Comparison of ENCODE assay signal across 9 cellular contexts in genomic region chr1:39933956-39934941, GRCh38. TPM values are rescaled to one million over a fixed set of nuclear protein-coding genes. Genes with fewer than 3 reads are reported as not detected.
DNase-seq lines count a peak whose midpoint lies in the region; ATAC-seq, FAIRE-seq and TF ChIP-seq lines count a peak whose summit lies in the region.
"Had no signal": no experiment of that assay in that cellular context is flagged by ENCODE, and none has a peak within 500 bp of the region (broad histone marks: within the 10 kb centered on the region; RNA-seq: fewer than 3 reads in every experiment).

No MANE protein-coding gene starts in this region.

- peak overlapping the region in 1 of 2 donors; percentile 21 for H3K27ac ChIP-seq in thoracic aorta

- no peak for TF ChIP-seq CTCF in thoracic aorta (IDR thresholded peaks at IDR 0.05)

- H3K9me3 ChIP-seq in thoracic aorta, result no peaks in the 10 kb centered on the region

- no peak for FAIRE-seq in HTR-8/SVneo (lab: Jason Lieb, UNC)
- FAIRE-seq: endometrium had no signal

- ATAC-seq in thoracic aorta (ENCODE audit: insufficient number of reproducible peaks, low FRiP score, low read depth), result no peak

- DNase-seq in HTR-8/SVneo (ENCODE audit: insufficient read length, low spot score) (peak; percentile 75), astrocyte of the hippocampus (ENCODE audit: low read depth, low spot score) (peak; percentile 19), kidney glomerular epithelial cell (lab: John Stamatoyannopoulos, UW) (peak; percentile 94), thoracic aorta (ENCODE audit: low spot score) (peak; percentile 37), NCI-H524 (lab: John Stamatoyannopoulos, UW) (no peak), activated T-cell treated with anti-CD3 and anti-CD28 coated beads for 4 hours (no peak)
- DNase-seq in effector CD4-positive, alpha-beta T cell, result no peak
- no peak for DNase-seq in activated CD4-positive, alpha-beta T cell treated with anti-CD3 and anti-CD28 coated beads, Interleukin-2, amount 50 U/mL, for 1 hour

- no peak overlapping the region for H3K4me3 ChIP-seq in thoracic aorta

- H3K27me3 ChIP-seq in thoracic aorta (replicated peaks; ENCODE audit: insufficient read depth), result no peaks in the 10 kb centered on the region

- H3K4me1 ChIP-seq in thoracic aorta (ENCODE audit: control insufficient read depth in 1 of 2, low read depth in 2 of 2), result no peaks in the 10 kb centered on the region

- no peaks in the 10 kb centered on the region for H3K36me3 ChIP-seq in thoracic aorta

RNA-seq across cellular contexts. Expression of gene MFSD2A, which starts 20.7 kb away (rescaled TPM):
- total RNA-seq in thoracic aorta, result 10 to 100 TPM in 1 of 2 donors, 1 to 10 TPM in 1; 5.8 to 13.1 TPM

RNA-seq across cellular contexts. Expression of gene MYCL, which starts 32.5 kb away (rescaled TPM):
- total RNA-seq in thoracic aorta, result 1 to 10 TPM in 1 of 2 donors, under 1 TPM in 1; 0.42 to 3.9 TPM

RNA-seq across cellular contexts. Expression of gene TRIT1, which starts 50.9 kb away (rescaled TPM):
- total RNA-seq in thoracic aorta, result 10 to 100 TPM; 15.6 to 19.3 TPM

Comparison
In these comparisons a context has a peak if more than half of its experiments do, and no peak if none do; other contexts are left out.
1. DNase-seq: peak in HTR-8/SVneo (single experiment), astrocyte of the hippocampus (single experiment), kidney glomerular epithelial cell (single experiment) and thoracic aorta (single experiment); none in effector CD4-positive, alpha-beta T cell (single experiment), NCI-H524 (0 of 2), activated T-cell treated with anti-CD3 and anti-CD28 coated beads for 4 hours (single experiment) and activated CD4-positive, alpha-beta T cell treated with anti-CD3 and anti-CD28 coated beads, Interleukin-2, amount 50 U/mL, for 1 hour (single experiment).